In genomic region chr2:162317910-162318279, GRCh38 we compare ENCODE assay signal across 8 cellular contexts. TPM values are rescaled to one million over a fixed set of nuclear protein-coding genes. Genes with fewer than 3 reads are reported as not detected.
A peak's percentile ranks its signal among the peaks of the same experiment; 100 is the strongest.
DNase-seq lines count a peak whose midpoint lies in the region; ATAC-seq and TF ChIP-seq lines count a peak whose summit lies in the region.

No MANE protein-coding gene starts in this region.

- H3K4me3 ChIP-seq in CD8-positive, alpha-beta memory T cell (ENCODE audit: low read length), result peak overlapping the region; percentile 86
- H3K4me3 ChIP-seq in HUES48 (ENCODE audit: low read depth, low read length) (peak overlapping the region; percentile 75), epithelial cell of esophagus (ENCODE audit: low read length) (peak overlapping the region; percentile 74), aorta (ENCODE audit: low read length in 2 of 2) (peak overlapping the region; percentile 72 to 89)
- peak overlapping the region; percentile 93 for H3K4me3 ChIP-seq in naive thymus-derived CD4-positive, alpha-beta T cell (ENCODE audit: low read length)

- H3K9ac ChIP-seq in HUES48 (ENCODE audit: low read depth, low read length), result peak overlapping the region; percentile 26; the same call in 1 of the 2 replicates

- peak overlapping the region; percentile 94 to 100 (median 98) for H3K27ac Mint-ChIP-seq in CD8-positive, alpha-beta memory T cell
- H3K27ac Mint-ChIP-seq in naive thymus-derived CD4-positive, alpha-beta T cell, result peak overlapping the region; percentile 96 to 100 (median 97)

- H3K4me1 ChIP-seq in CD8-positive, alpha-beta memory T cell (ENCODE audit: insufficient read depth, low read length), result peaks cover 48% of the 10 kb centered on the region
- H3K4me1 ChIP-seq in HUES48 (ENCODE audit: control insufficient read depth, insufficient read depth, low read length), result peaks cover 26% of the 10 kb centered on the region
- peaks cover 22 to 42% of the 10 kb centered on the region in 2 donors for H3K4me1 ChIP-seq in naive thymus-derived CD4-positive, alpha-beta T cell (ENCODE audit: control insufficient read depth in 2 of 2, insufficient read depth in 2 of 2, low read length in 2 of 2)
- H3K4me1 ChIP-seq in aorta (ENCODE audit: control insufficient read depth in 1 of 2, insufficient read depth in 2 of 2, low read length in 2 of 2), result peaks cover 0 to 8% of the 10 kb centered on the region in 2 donors

- no peaks in the 10 kb centered on the region for H3K27me3 ChIP-seq in CD8-positive, alpha-beta memory T cell (ENCODE audit: insufficient read depth, low read length, poor library complexity, severe bottlenecking)
- peaks cover 26% of the 10 kb centered on the region for H3K27me3 ChIP-seq in HUES48 (ENCODE audit: control insufficient read depth, insufficient read depth, low read length)
- H3K27me3 ChIP-seq in naive thymus-derived CD4-positive, alpha-beta T cell (ENCODE audit: control insufficient read depth in 2 of 2, insufficient read depth in 2 of 2, low read length in 2 of 2), result no peaks in the 10 kb centered on the region
- H3K27me3 ChIP-seq in aorta (ENCODE audit: control insufficient read depth in 1 of 2, insufficient read depth in 2 of 2, low read length in 1 of 2), result no peaks in the 10 kb centered on the region

- CTCF ChIA-PET in CD8-positive, alpha-beta memory T cell (lab: Charles Lee), result interaction anchor here (0.8 to 2.0 kb wide), 7 partner anchors 9 to 192 kb away, joined by 3 to 5 read pairs (median 4); no protein-coding TSS in a partner anchor
- CTCF ChIA-PET in naive thymus-derived CD4-positive, alpha-beta T cell (lab: Charles Lee), result interaction anchor here (3.9 kb wide), 1 partner anchor 18 kb away, joined by 12 read pairs; no protein-coding TSS in a partner anchor

- WGBS in aorta, 2 donors, result 19 to 21% methylated on average over 13 of the region's 13 CpGs

- peaks cover 66 to 76% (median 74%) of the 10 kb centered on the region in 3 donors for H3K4me1 Mint-ChIP-seq in CD8-positive, alpha-beta memory T cell
- H3K4me1 Mint-ChIP-seq in naive thymus-derived CD4-positive, alpha-beta T cell, result peaks cover 43 to 73% (median 66%) of the 10 kb centered on the region in 7 donors

- POLR2A ChIA-PET in CD8-positive, alpha-beta memory T cell (lab: Charles Lee), result interaction anchor here (0.8 kb wide), 1 partner anchor 26 kb away, joined by 3 read pairs; the partner anchor contains the start of gene GCA
- POLR2A ChIA-PET in naive thymus-derived CD4-positive, alpha-beta T cell (lab: Charles Lee), result interaction anchor here (1.0 to 2.3 kb wide), 5 partner anchors 8 to 25 kb away, joined by 3 to 12 read pairs (median 5); partner anchors contain the start of gene GCA

- TF ChIP-seq CTCF in epithelial cell of esophagus (IDR thresholded peaks at IDR 0.05; ENCODE audit: insufficient read depth, low read depth, low read length, missing control alignments), result no peak

- peak overlapping the region; percentile 95 for H3K27ac ChIP-seq in CD8-positive, alpha-beta memory T cell (ENCODE audit: low read depth, low read length)
- H3K27ac ChIP-seq in HUES48 (ENCODE audit: low read depth, low read length), result no peak overlapping the region
- peak overlapping the region; percentile 85 for H3K27ac ChIP-seq in naive thymus-derived CD4-positive, alpha-beta T cell (ENCODE audit: low read depth, low read length)
- H3K27ac ChIP-seq in aorta (ENCODE audit: low read depth in 1 of 2, low read length in 2 of 2), result peak overlapping the region in 1 of 2 donors; percentile 85

- no peaks in the 10 kb centered on the region for H3K27me3 Mint-ChIP-seq in CD8-positive, alpha-beta memory T cell
- H3K27me3 Mint-ChIP-seq in naive thymus-derived CD4-positive, alpha-beta T cell, result no peaks in the 10 kb centered on the region

- DNase-seq in CD8-positive, alpha-beta memory T cell, result peak in 3 of 5 donors; percentile 18 to 52 (median 22)
- peak; percentile 31 to 45 for DNase-seq in activated CD4-positive, alpha-beta T cell treated with anti-CD3 and anti-CD28 coated beads, Interleukin-2, amount 50 U/mL, for 48 hours
- peak; percentile 41 for DNase-seq in epithelial cell of esophagus (ENCODE audit: low read depth)
- DNase-seq in naive thymus-derived CD4-positive, alpha-beta T cell, result peak in 5 of 9 donors; percentile 10 to 47 (median 23)
- DNase-seq in aorta, result peak in 1 of 2 donors; percentile 51
- no peak for DNase-seq in NCI-H1417 (lab: John Stamatoyannopoulos, UW)

- H3K36me3 ChIP-seq in CD8-positive, alpha-beta memory T cell (ENCODE audit: insufficient read depth, low read length), result no peaks in the 10 kb centered on the region
- H3K36me3 ChIP-seq in HUES48 (ENCODE audit: control insufficient read depth, insufficient read depth, low read length) (no peaks in the 10 kb centered on the region), aorta (ENCODE audit: control insufficient read depth in 1 of 2, insufficient read depth in 2 of 2, low read length in 1 of 2) (no peaks in the 10 kb centered on the region)
- H3K36me3 ChIP-seq in naive thymus-derived CD4-positive, alpha-beta T cell (ENCODE audit: control insufficient read depth in 2 of 3, insufficient read depth in 3 of 3, low read length in 3 of 3), result no peaks in the 10 kb centered on the region

- intact Hi-C loops in naive thymus-derived CD4-positive, alpha-beta T cell (cut with micrococcal nuclease), result loop anchor here (1.0 to 10.0 kb wide), 16 partner anchors 8 to 1241 kb away; partner anchors contain the start of genes DPP4 (in 2 of the 2), GCA (in 2 of the 2) and PSMD14 (in 1 of the 2)
- intact Hi-C loops in aorta (cut with DNase I), result no loop called here

- H3K9me3 ChIP-seq in CD8-positive, alpha-beta memory T cell (ENCODE audit: low read length), result no peaks in the 10 kb centered on the region
- H3K9me3 ChIP-seq in HUES48 (ENCODE audit: control insufficient read depth, insufficient read depth, low read length) (no peaks in the 10 kb centered on the region), aorta (ENCODE audit: control insufficient read depth, low read length) (no peaks in the 10 kb centered on the region)
- no peaks in the 10 kb centered on the region for H3K9me3 ChIP-seq in naive thymus-derived CD4-positive, alpha-beta T cell (ENCODE audit: control insufficient read depth in 2 of 3, low read length in 3 of 3)

- peak overlapping the region; percentile 90 to 99 (median 95) for H3K4me3 Mint-ChIP-seq in CD8-positive, alpha-beta memory T cell
- H3K4me3 Mint-ChIP-seq in naive thymus-derived CD4-positive, alpha-beta T cell, result peak overlapping the region; percentile 89 to 100 (median 95)

- no peaks in the 10 kb centered on the region for H3K9me3 Mint-ChIP-seq in CD8-positive, alpha-beta memory T cell
- peaks cover 0 to 2% (median 0%) of the 10 kb centered on the region in 11 donors for H3K9me3 Mint-ChIP-seq in naive thymus-derived CD4-positive, alpha-beta T cell

- H3K36me3 Mint-ChIP-seq in CD8-positive, alpha-beta memory T cell, result peaks cover 0 to 18% (median 4%) of the 10 kb centered on the region in 3 donors
- peaks cover 0 to 29% (median 4%) of the 10 kb centered on the region in 5 donors for H3K36me3 Mint-ChIP-seq in naive thymus-derived CD4-positive, alpha-beta T cell

- peak; percentile 8 for ATAC-seq in GM21367 (IDR thresholded peaks at IDR 0.05; ENCODE audit: unreplicated experiment)
- ATAC-seq in naive thymus-derived CD4-positive, alpha-beta T cell, result no peak
- ATAC-seq in aorta (ENCODE audit: low FRiP score), result peak; percentile 38

RNA-seq across cellular contexts. Expression of gene IFIH1, which starts 0.6 kb away (rescaled TPM):
- total RNA-seq in CD8-positive, alpha-beta memory T cell, result 10 to 100 TPM; 16.8 to 17.9 TPM
- polyA plus RNA-seq in CD8-positive, alpha-beta memory T cell, result 19.7 TPM
- total RNA-seq in naive thymus-derived CD4-positive, alpha-beta T cell, result 10 to 100 TPM; 20.6 to 77.9 (median 30.7) TPM
- 10 to 100 TPM; 14.5 to 18.4 TPM for polyA plus RNA-seq in naive thymus-derived CD4-positive, alpha-beta T cell
- total RNA-seq in aorta, result 10 to 100 TPM; 16.3 to 22.1 TPM
- polyA plus RNA-seq in aorta, result 1 to 10 TPM; 6.5 to 9.0 TPM

RNA-seq across cellular contexts. Expression of gene GCA, which starts 26.0 kb away (rescaled TPM):
- total RNA-seq in CD8-positive, alpha-beta memory T cell, result 10 to 100 TPM; 15.2 to 15.8 TPM
- polyA plus RNA-seq in CD8-positive, alpha-beta memory T cell, result 14.0 TPM
- total RNA-seq in naive thymus-derived CD4-positive, alpha-beta T cell, result 10 to 100 TPM; 10.9 to 56.3 (median 13.4) TPM
- 10 to 100 TPM; 17.7 to 17.9 TPM for polyA plus RNA-seq in naive thymus-derived CD4-positive, alpha-beta T cell
- total RNA-seq in aorta, result 10 to 100 TPM; 32.5 to 35.2 TPM
- 10 to 100 TPM; 16.3 to 18.5 TPM for polyA plus RNA-seq in aorta

Comparison
In these comparisons a context has a peak if more than half of its experiments do, and no peak if none do; other contexts are left out.
1. DNase-seq: peak in CD8-positive, alpha-beta memory T cell (3 of 5), activated CD4-positive, alpha-beta T cell treated with anti-CD3 and anti-CD28 coated beads, Interleukin-2, amount 50 U/mL, for 48 hours (2 of 2), epithelial cell of esophagus (single experiment) and naive thymus-derived CD4-positive, alpha-beta T cell (5 of 9); none in NCI-H1417 (0 of 3).
2. intact Hi-C loops: an anchor here in naive thymus-derived CD4-positive, alpha-beta T cell (1.0 to 10.0 kb wide); none called in aorta.
3. Peak in every context shown above with its lines, with median percentiles within 50 percentile points of each other: H3K4me3 ChIP-seq.